12 cellular contexts compared by ENCODE assay signal in genomic region chr1:186188004-186188539, GRCh38.
A peak's percentile ranks its signal among the peaks of the same experiment; 100 is the strongest.
DNase-seq lines count a peak whose midpoint lies in the region; ATAC-seq, FAIRE-seq and TF ChIP-seq lines count a peak whose summit lies in the region.
"Had no signal": no experiment of that assay in that cellular context is flagged by ENCODE, and none has a peak within 500 bp of the region (broad histone marks: within the 10 kb centered on the region; RNA-seq: fewer than 3 reads in every experiment).

No MANE protein-coding gene starts in this region.

- H3K9ac ChIP-seq in astrocyte (ENCODE audit: low read length) (peak overlapping the region; percentile 75), endodermal cell (ENCODE audit: extremely low read depth, low read length, poor library complexity, severe bottlenecking) (no peak overlapping the region)

- H3K27me3 Mint-ChIP-seq in astrocyte (ENCODE audit: low read depth, unreplicated experiment) = no peaks in the 10 kb centered on the region
- H3K27me3 Mint-ChIP-seq in endodermal cell (ENCODE audit: insufficient read depth) = no peaks in the 10 kb centered on the region

- FAIRE-seq in astrocyte (lab: Jason Lieb, UNC) = peak; percentile 92

- no peaks in the 10 kb centered on the region for H4K20me1 ChIP-seq in astrocyte (ENCODE audit: insufficient read depth, low read length)

- 85 to 90% methylated on average over 3 of the region's 3 CpGs for WGBS in endodermal cell (ENCODE audit: insufficient coverage in 1 of 2, insufficient read length in 1 of 2), 2 experiments

- H3K27me3 ChIP-seq in astrocyte (ENCODE audit: insufficient read depth, low read length) (no peaks in the 10 kb centered on the region), endodermal cell (ENCODE audit: control insufficient read depth, insufficient read depth, low read length, poor library complexity, severe bottlenecking) (no peaks in the 10 kb centered on the region)
- H3K27me3 ChIP-seq: thyroid gland had no signal

- H3K4me3 ChIP-seq in astrocyte (ENCODE audit: insufficient read depth, low read depth, low read length) (peak overlapping the region; percentile 12), endodermal cell (ENCODE audit: low read length) (no peak overlapping the region)
- H3K4me3 ChIP-seq: thyroid gland had no signal

- peaks cover 55% of the 10 kb centered on the region for H3K4me1 Mint-ChIP-seq in astrocyte (ENCODE audit: low read depth, unreplicated experiment)
- H3K4me1 Mint-ChIP-seq in endodermal cell = no peaks in the 10 kb centered on the region

- no peak for TF ChIP-seq CTCF in astrocyte (IDR thresholded peaks at IDR 0.05; ENCODE audit: insufficient read depth, low read depth, low read length)
- no peak for TF ChIP-seq CTCF in endodermal cell (conservative IDR thresholded peaks at IDR 0.05)

- H3K79me2 ChIP-seq in astrocyte (ENCODE audit: insufficient read depth, low read length) = no peaks in the 10 kb centered on the region

- H3K4me2 ChIP-seq in astrocyte (ENCODE audit: low read length) = peak overlapping the region; percentile 80

- no peaks in the 10 kb centered on the region for H3K9me3 ChIP-seq in astrocyte (ENCODE audit: insufficient read depth, low read depth, low read length)
- H3K9me3 ChIP-seq in endodermal cell (ENCODE audit: control insufficient read depth, low read length) = no peaks in the 10 kb centered on the region
- H3K9me3 ChIP-seq: thyroid gland had no signal

- ATAC-seq in HG03060 (IDR thresholded peaks at IDR 0.05; ENCODE audit: low read depth, unreplicated experiment) = peak; percentile 9
- no peak for ATAC-seq in HG02885 (IDR thresholded peaks at IDR 0.05; ENCODE audit: poor library complexity, unreplicated experiment)
- no peak for ATAC-seq in left colon
- ATAC-seq: right cardiac atrium had no signal

- H3K4me1 ChIP-seq in astrocyte (ENCODE audit: insufficient read depth, low read length) (peaks cover 44% of the 10 kb centered on the region), endodermal cell (ENCODE audit: control insufficient read depth, insufficient read depth, low read length) (no peaks in the 10 kb centered on the region)

- H3K36me3 ChIP-seq in astrocyte (ENCODE audit: insufficient read depth, low read length) (no peaks in the 10 kb centered on the region), endodermal cell (ENCODE audit: control insufficient read depth, insufficient read depth, low read length) (no peaks in the 10 kb centered on the region)
- H3K36me3 ChIP-seq: thyroid gland had no signal

- H3K27ac Mint-ChIP-seq in astrocyte (ENCODE audit: unreplicated experiment) (peak overlapping the region; percentile 98), endodermal cell (no peak overlapping the region)

- H3K36me3 Mint-ChIP-seq in astrocyte (ENCODE audit: low read depth, unreplicated experiment) = peaks cover 16% of the 10 kb centered on the region
- peaks cover 3% of the 10 kb centered on the region for H3K36me3 Mint-ChIP-seq in endodermal cell (ENCODE audit: low read depth)

- H2AFZ ChIP-seq in astrocyte (ENCODE audit: low read depth, low read length) = peak overlapping the region; percentile 59

- intact Hi-C loops in left colon (cut with DNase I, micrococcal nuclease) = no loop called here

- H3K9me3 Mint-ChIP-seq in astrocyte (ENCODE audit: unreplicated experiment) (peaks cover 8% of the 10 kb centered on the region), endodermal cell (no peaks in the 10 kb centered on the region)

- H3K4me3 Mint-ChIP-seq in astrocyte (ENCODE audit: unreplicated experiment) = peak overlapping the region; percentile 43
- H3K4me3 Mint-ChIP-seq in endodermal cell = no peak overlapping the region

- DNase-seq in DMS53 (lab: John Stamatoyannopoulos, UW) (peak; percentile 16), DMS53 treated with DMSO at 0.1 percent for 48 hours (lab: John Stamatoyannopoulos, UW; ENCODE audit: unreplicated experiment) (no peak), astrocyte (ENCODE audit: low read depth) (peak; percentile 92), pulmonary artery endothelial cell (ENCODE audit: low read depth, low spot score) (peak; percentile 60), endodermal cell (no peak), left colon (no peak)
- DNase-seq: NCI-H1436 treated with DMSO at 0.1 percent for 48 hours, right cardiac atrium, thyroid gland had no signal

- H3K27ac ChIP-seq in astrocyte (ENCODE audit: low read depth, low read length) (peak overlapping the region; percentile 96), endodermal cell (ENCODE audit: low read depth, low read length) (no peak overlapping the region)
- H3K27ac ChIP-seq: 22Rv1 had no signal

Comparison
In these comparisons a context has a peak if more than half of its experiments do, and no peak if none do; other contexts are left out.
1. DNase-seq: peak in DMS53 (single experiment), astrocyte (single experiment) and pulmonary artery endothelial cell (single experiment); none in DMS53 treated with DMSO at 0.1 percent for 48 hours (single experiment), endodermal cell (single experiment) and left colon (0 of 2).